ENCODE assay signal across 9 cellular contexts in genomic region chr2:175366814-175367213, GRCh38.
A peak's percentile ranks its signal among the peaks of the same experiment; 100 is the strongest.
DNase-seq lines count a peak whose midpoint lies in the region; TF ChIP-seq lines count a peak whose summit lies in the region.
"Had no signal": no experiment of that assay in that cellular context is flagged by ENCODE, and none has a peak within 500 bp of the region (broad histone marks: within the 10 kb centered on the region; RNA-seq: fewer than 3 reads in every experiment).

No MANE protein-coding gene starts in this region.

- TF ChIP-seq CTCF in esophagus squamous epithelium (IDR thresholded peaks at IDR 0.05), result peak in 5 of 6 experiments; percentile 41 to 60 (median 52)
- TF ChIP-seq CTCF in nephron (IDR thresholded peaks at IDR 0.05; ENCODE audit: unreplicated experiment in 3 of 3), result peak; percentile 80 to 89 (median 82)

- POLR2A ChIA-PET in HEK293T (lab: Yijun Ruan, JAX), result no interaction called here

- peaks cover 0 to 76% (median 0%) of the 10 kb centered on the region in 4 donors for H3K27me3 ChIP-seq in esophagus squamous epithelium

- H3K4me1 Mint-ChIP-seq in nephron, result peaks cover 5% of the 10 kb centered on the region

- TF ChIP-seq POLR2A in esophagus squamous epithelium (IDR thresholded peaks at IDR 0.05), result no peak

- H3K4me3 ChIP-seq in esophagus squamous epithelium, result no peak overlapping the region
- H3K4me3 ChIP-seq: BLaER1 treated with 17β-estradiol and CSF1 and Interleukin-3, amounts not matched to agents 10 nM and 100 nM had no signal

- intact Hi-C loops in esophagus squamous epithelium (cut with DNase I), result loop anchor here (10.0 kb wide), 1 partner anchor 718 kb away; the partner anchor contains the start of gene EVX2

- H3K27ac ChIP-seq in esophagus squamous epithelium, result no peak overlapping the region
- H3K27ac ChIP-seq: BLaER1 treated with 17β-estradiol and CSF1 and Interleukin-3, amounts not matched to agents 10 nM and 100 nM had no signal

- no peaks in the 10 kb centered on the region for H3K9me3 Mint-ChIP-seq in nephron

- H3K36me3 Mint-ChIP-seq in nephron (ENCODE audit: low read depth), result no peaks in the 10 kb centered on the region

- 8% methylated on average over 7 of the region's 7 CpGs for WGBS in esophagus squamous epithelium, 2 donors

- no peaks in the 10 kb centered on the region for H3K9me3 ChIP-seq in esophagus squamous epithelium
- H3K9me3 ChIP-seq: BLaER1 treated with 17β-estradiol and CSF1 and Interleukin-3, amounts not matched to agents 10 nM and 100 nM had no signal

- peaks cover 47% of the 10 kb centered on the region for H3K27me3 Mint-ChIP-seq in nephron (ENCODE audit: low read depth)

- no peaks in the 10 kb centered on the region for H3K4me1 ChIP-seq in esophagus squamous epithelium
- H3K4me1 ChIP-seq: BLaER1 treated with 17β-estradiol and CSF1 and Interleukin-3, amounts not matched to agents 10 nM and 100 nM had no signal

- H3K36me3 ChIP-seq in esophagus squamous epithelium, result no peaks in the 10 kb centered on the region
- H3K36me3 ChIP-seq: BLaER1 treated with 17β-estradiol and CSF1 and Interleukin-3, amounts not matched to agents 10 nM and 100 nM had no signal

- no peak overlapping the region for H3K4me3 Mint-ChIP-seq in nephron

- CTCF ChIA-PET in HEK293T (lab: Yijun Ruan, JAX), result interaction anchor here (0.8 to 1.5 kb wide), 3 partner anchors 56 to 269 kb away, joined by 3 to 5 read pairs (median 3); no protein-coding TSS in a partner anchor

- H3K27ac Mint-ChIP-seq in nephron, result no peak overlapping the region

- peak; percentile 19 to 75 for DNase-seq in NCI-H524 (lab: John Stamatoyannopoulos, UW)
- no peak for DNase-seq in NCI-H524 treated with DMSO at 0.1 percent for 48 hours (lab: John Stamatoyannopoulos, UW)
- DNase-seq in HEK293T (ENCODE audit: extremely low spot score), result peak; percentile 65
- DNase-seq in NCI-H128 (lab: John Stamatoyannopoulos, UW; ENCODE audit: unreplicated experiment), result peak; percentile 10
- peak; percentile 46 for DNase-seq in SKM-1 (lab: John Stamatoyannopoulos, UW; ENCODE audit: unreplicated experiment)
- no peak for DNase-seq in esophagus squamous epithelium (lab: John Stamatoyannopoulos, UW)
- no peak for DNase-seq in mesenteric fat pad (ENCODE audit: low spot score)

TF ChIP-seq in HEK293T, 16 proteins besides CTCF, POLR2A, EP300 and RAD21:
- TF ChIP-seq FOXK2 (IDR thresholded peaks at IDR 0.05) (no peak), PKNOX1 (IDR thresholded peaks at IDR 0.05) (peak; percentile 43; the same call in 1 of the 2 replicates)

Comparison
In these comparisons a context has a peak if more than half of its experiments do, and no peak if none do; other contexts are left out.
1. DNase-seq: peak in NCI-H524 (2 of 2), HEK293T (single experiment), NCI-H128 (single experiment) and SKM-1 (single experiment); none in NCI-H524 treated with DMSO at 0.1 percent for 48 hours (single experiment), esophagus squamous epithelium (single experiment) and mesenteric fat pad (single experiment).